9 cellular contexts compared by ENCODE assay signal in the genomic region with DNA sequence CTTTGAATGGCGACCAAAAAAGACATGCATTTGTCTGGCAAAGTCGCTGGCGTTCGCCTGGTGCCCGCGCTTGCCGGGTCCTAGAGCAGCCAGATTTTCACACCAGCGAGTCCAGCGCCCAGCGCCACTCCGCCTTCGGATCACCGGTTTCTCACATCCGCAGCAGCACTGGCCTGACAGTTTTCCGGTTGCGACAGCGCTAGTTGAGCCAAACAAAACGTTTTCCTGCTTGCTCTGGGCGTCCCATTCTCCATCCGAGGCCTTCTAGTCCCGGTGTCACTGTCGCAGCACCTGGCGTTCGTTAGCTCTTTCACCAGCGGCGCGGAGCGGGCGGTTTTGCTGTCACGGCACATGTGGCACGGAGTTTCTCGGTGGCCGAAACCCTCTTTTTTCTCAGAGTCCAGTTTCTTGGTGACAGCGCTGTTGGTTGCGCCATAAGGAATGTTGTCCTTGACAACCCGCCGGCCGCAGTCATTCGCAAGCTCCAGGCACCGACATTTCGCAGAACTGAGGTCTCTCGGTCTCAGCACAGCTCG. TPM values are rescaled to one million over a fixed set of nuclear protein-coding genes. Genes with fewer than 3 reads are reported as not detected.
DNase-seq lines count a peak whose midpoint lies in the region; ATAC-seq, FAIRE-seq and TF ChIP-seq lines count a peak whose summit lies in the region.
"Had no signal": no experiment of that assay in that cellular context is flagged by ENCODE, and none has a peak within 500 bp of the region (broad histone marks: within the 10 kb centered on the region; RNA-seq: fewer than 3 reads in every experiment).

No MANE protein-coding gene starts in this region.

- no peak for FAIRE-seq in HTR-8/SVneo (lab: Jason Lieb, UNC)
- FAIRE-seq: TTC549 had no signal

- TF ChIP-seq CTCF in left ventricle myocardium inferior (IDR thresholded peaks at IDR 0.05; ENCODE audit: borderline replicate concordance) = no peak
- no peak for TF ChIP-seq CTCF in uterus (IDR thresholded peaks at IDR 0.05)

- peak overlapping the region; percentile 93 for H3K4me3 Mint-ChIP-seq in activated naive CD4-positive, alpha-beta T cell treated with anti-CD3 and anti-CD28 coated beads, Interleukin-2, amount 50 U/mL, for 24 hours

- H3K4me1 ChIP-seq in SJSA1 (replicated peaks) (peaks cover 12% of the 10 kb centered on the region), left ventricle myocardium inferior (peaks cover 41% of the 10 kb centered on the region), uterus (no peaks in the 10 kb centered on the region)

- intact Hi-C loops in left ventricle myocardium inferior (cut with micrococcal nuclease) = loop anchor here (2.0 kb wide), 1 partner anchor 17 kb away; no protein-coding TSS in a partner anchor
- intact Hi-C loops in uterus (cut with DNase I; ENCODE audit: low total_unique reads) = no loop called here

- no peaks in the 10 kb centered on the region for H3K27me3 Mint-ChIP-seq in activated naive CD4-positive, alpha-beta T cell treated with anti-CD3 and anti-CD28 coated beads, Interleukin-2, amount 50 U/mL, for 24 hours

- H3K4me1 Mint-ChIP-seq in activated naive CD4-positive, alpha-beta T cell treated with anti-CD3 and anti-CD28 coated beads, Interleukin-2, amount 50 U/mL, for 24 hours = peaks cover 55% of the 10 kb centered on the region

- peak overlapping the region; percentile 99 for H3K27ac Mint-ChIP-seq in activated naive CD4-positive, alpha-beta T cell treated with anti-CD3 and anti-CD28 coated beads, Interleukin-2, amount 50 U/mL, for 24 hours

- H3K36me3 Mint-ChIP-seq in activated naive CD4-positive, alpha-beta T cell treated with anti-CD3 and anti-CD28 coated beads, Interleukin-2, amount 50 U/mL, for 24 hours = peaks cover 2% of the 10 kb centered on the region

- H3K36me3 ChIP-seq in SJSA1 (no peaks in the 10 kb centered on the region), left ventricle myocardium inferior (no peaks in the 10 kb centered on the region), uterus (no peaks in the 10 kb centered on the region)

- H3K4me3 ChIP-seq in SJSA1 = peak overlapping the region; percentile 50
- H3K4me3 ChIP-seq in left ventricle myocardium inferior = peak overlapping the region; percentile 71
- peak overlapping the region; percentile 41 to 42 for H3K4me3 ChIP-seq in uterus

- TF ChIP-seq POLR2A in uterus (IDR thresholded peaks at IDR 0.05) = peak; percentile 14 to 40

- peak; percentile 52 for ATAC-seq in GM21390 (IDR thresholded peaks at IDR 0.05; ENCODE audit: unreplicated experiment)

- peak; percentile 55 for DNase-seq in COR-L47 (lab: John Stamatoyannopoulos, UW)
- peak; percentile 87 for DNase-seq in HTR-8/SVneo (ENCODE audit: insufficient read length, low spot score)
- DNase-seq in SJSA1 (ENCODE audit: low read depth in 1 of 2, low spot score in 2 of 2) = peak; percentile 70 to 74
- peak; percentile 84 for DNase-seq in left ventricle myocardium inferior
- peak; percentile 21 for DNase-seq in putamen (ENCODE audit: low spot score)
- DNase-seq in uterus = peak; percentile 61 to 80

- H3K27me3 ChIP-seq in SJSA1 (replicated peaks) (no peaks in the 10 kb centered on the region), left ventricle myocardium inferior (ENCODE audit: low read depth) (peaks cover 98% of the 10 kb centered on the region), uterus (peaks cover 26 to 46% of the 10 kb centered on the region in 2 donors)

- peak overlapping the region; percentile 80 for H3K27ac ChIP-seq in SJSA1
- peak overlapping the region; percentile 96 for H3K27ac ChIP-seq in left ventricle myocardium inferior (replicated peaks)
- peak overlapping the region; percentile 75 to 87 for H3K27ac ChIP-seq in uterus

- H3K9me3 ChIP-seq in SJSA1 (replicated peaks) (no peaks in the 10 kb centered on the region), left ventricle myocardium inferior (replicated peaks) (peaks cover 4% of the 10 kb centered on the region), uterus (no peaks in the 10 kb centered on the region)

- no peaks in the 10 kb centered on the region for H3K9me3 Mint-ChIP-seq in activated naive CD4-positive, alpha-beta T cell treated with anti-CD3 and anti-CD28 coated beads, Interleukin-2, amount 50 U/mL, for 24 hours

RNA-seq across cellular contexts. Expression of a gene that starts 48.0 kb away (rescaled TPM):
- total RNA-seq in SJSA1 (2014; rRNA removed; shearing (Covaris generic)) = 1.4 and 2.5 TPM in 2 replicates
- 0.82 TPM for total RNA-seq in left ventricle myocardium inferior
- total RNA-seq in uterus = 10 to 100 TPM in 2 of 4 donors, 1 to 10 TPM in 2; 2.4 to 62.8 (median 8.5) TPM

Comparison
In these comparisons a context has a peak if more than half of its experiments do, and no peak if none do; other contexts are left out.
1. Peak in every context shown above with its lines: DNase-seq, ATAC-seq, H3K4me3 ChIP-seq and H3K27ac ChIP-seq.
2. DNase-seq: peak in every context shown above with its lines; median percentile 87 in HTR-8/SVneo; 84 in left ventricle myocardium inferior; 72 in SJSA1; 70 in uterus; 55 in COR-L47; 21 in putamen.